Comparison of ENCODE assay signal across 1 cellular context in genomic region chr16:31136822-31137499, GRCh38.
TF ChIP-seq lines count a peak whose summit lies in the region.

No MANE protein-coding gene starts in this region.

TF ChIP-seq in HepG2, 621 proteins besides CTCF, POLR2A, EP300 and RAD21:
- TF ChIP-seq ZNF441 (CRISPR knock-in tag; IDR thresholded peaks at IDR 0.05; ENCODE audit: borderline replicate concordance), result peak; percentile 96
- peak; percentile 71 for TF ChIP-seq ZNF770 (CRISPR knock-in tag; IDR thresholded peaks at IDR 0.05)
- TF ChIP-seq ZMYM3 (CRISPR knock-in tag; IDR thresholded peaks at IDR 0.05), result 0 out of 2 replicates have a peak, but pooled peaks have one; percentile 22
- TF ChIP-seq KDM1A (CRISPR knock-in tag; IDR thresholded peaks at IDR 0.05), result peak; percentile 20; the same call in 1 of the 2 replicates
- TF ChIP-seq CEBPB (IDR thresholded peaks at IDR 0.05; ENCODE audit: borderline replicate concordance, low read depth, low read length), result peak; percentile 27; the same call in 1 of the 2 replicates
